In genomic region chr17:4005296-4006164, GRCh38 we compare ENCODE assay signal across 15 cellular contexts. TPM values are rescaled to one million over a fixed set of nuclear protein-coding genes. Genes with fewer than 3 reads are reported as not detected.
A peak's percentile ranks its signal among the peaks of the same experiment; 100 is the strongest.
DNase-seq lines count a peak whose midpoint lies in the region; ATAC-seq and TF ChIP-seq lines count a peak whose summit lies in the region.
"Had no signal": no experiment of that assay in that cellular context is flagged by ENCODE, and none has a peak within 500 bp of the region (broad histone marks: within the 10 kb centered on the region; RNA-seq: fewer than 3 reads in every experiment).

No MANE protein-coding gene starts in this region.

- H3K4me3 Mint-ChIP-seq in activated CD8-positive, alpha-beta T cell treated with anti-CD3 and anti-CD28 coated beads, Interleukin-2, amount 10 ng/mL, durations not matched to agents 7 days and 5 days: no peak overlapping the region
- no peak overlapping the region for H3K4me3 Mint-ChIP-seq in activated CD8-positive, alpha-beta T cell treated with anti-CD3 and anti-CD28 coated beads for 36 hours
- peak overlapping the region; percentile 73 for H3K4me3 Mint-ChIP-seq in endothelial cell (ENCODE audit: unreplicated experiment)
- H3K4me3 Mint-ChIP-seq in naive thymus-derived CD8-positive, alpha-beta T cell: no peak overlapping the region
- H3K4me3 Mint-ChIP-seq: CD8-positive, alpha-beta memory T cell had no signal

- DNase-seq in activated CD8-positive, alpha-beta T cell treated with anti-CD3 and anti-CD28 coated beads, Interleukin-2, amount 10 ng/mL, durations not matched to agents 7 days and 5 days: peak; percentile 19
- DNase-seq in activated CD8-positive, alpha-beta T cell treated with anti-CD3 and anti-CD28 coated beads for 36 hours: no peak
- DNase-seq in endothelial cell (ENCODE audit: low spot score): no peak
- peak in 1 of 10 donors; percentile 49 for DNase-seq in naive thymus-derived CD8-positive, alpha-beta T cell
- DNase-seq in NCI-H1105 treated with DMSO at 0.1 percent for 48 hours (lab: John Stamatoyannopoulos, UW): no peak
- DNase-seq in cerebellar cortex (ENCODE audit: low spot score): no peak
- no peak for DNase-seq in OCI-M1 (lab: John Stamatoyannopoulos, UW)
- DNase-seq: DMS79 treated with DMSO at 0.1 percent for 48 hours, GOT3, MV-4-11, NCI-H1436 treated with DMSO at 0.1 percent for 48 hours, NCI-H2029 treated with DMSO at 0.1 percent for 48 hours, NCI-H774 had no signal

- CTCF ChIA-PET in activated CD8-positive, alpha-beta T cell treated with anti-CD3 and anti-CD28 coated beads, Interleukin-2, amount 10 ng/mL, durations not matched to agents 7 days and 5 days (lab: Charles Lee): interaction anchor here (0.8 to 6.6 kb wide), 9 partner anchors 10 to 160 kb away, joined by 3 to 69 read pairs (median 4); partner anchors contain the start of genes ATP2A3, NCBP3 and P2RX1
- CTCF ChIA-PET in activated CD8-positive, alpha-beta T cell treated with anti-CD3 and anti-CD28 coated beads for 36 hours (lab: Charles Lee): interaction anchor here (0.7 to 9.1 kb wide), 10 partner anchors 7 to 115 kb away, joined by 3 to 98 read pairs (median 4); partner anchors contain the start of gene P2RX1

- intact Hi-C loops in activated CD8-positive, alpha-beta T cell treated with anti-CD3 and anti-CD28 coated beads for 36 hours (cut with micrococcal nuclease): loop anchor here (5.0 kb wide), 1 partner anchor 93 kb away; no protein-coding TSS in a partner anchor

- peaks cover 2% of the 10 kb centered on the region for H3K27me3 Mint-ChIP-seq in activated CD8-positive, alpha-beta T cell treated with anti-CD3 and anti-CD28 coated beads, Interleukin-2, amount 10 ng/mL, durations not matched to agents 7 days and 5 days (ENCODE audit: low read depth)
- no peaks in the 10 kb centered on the region for H3K27me3 Mint-ChIP-seq in activated CD8-positive, alpha-beta T cell treated with anti-CD3 and anti-CD28 coated beads for 36 hours
- H3K27me3 Mint-ChIP-seq in endothelial cell (ENCODE audit: unreplicated experiment): peaks cover 16% of the 10 kb centered on the region
- no peaks in the 10 kb centered on the region for H3K27me3 Mint-ChIP-seq in naive thymus-derived CD8-positive, alpha-beta T cell
- H3K27me3 Mint-ChIP-seq: CD8-positive, alpha-beta memory T cell had no signal

- H3K4me1 Mint-ChIP-seq in activated CD8-positive, alpha-beta T cell treated with anti-CD3 and anti-CD28 coated beads, Interleukin-2, amount 10 ng/mL, durations not matched to agents 7 days and 5 days (ENCODE audit: low read depth): peaks cover 3% of the 10 kb centered on the region
- H3K4me1 Mint-ChIP-seq in activated CD8-positive, alpha-beta T cell treated with anti-CD3 and anti-CD28 coated beads for 36 hours (ENCODE audit: low read depth): peaks cover 5% of the 10 kb centered on the region
- H3K4me1 Mint-ChIP-seq in endothelial cell (ENCODE audit: unreplicated experiment): peaks cover 15% of the 10 kb centered on the region
- H3K4me1 Mint-ChIP-seq in naive thymus-derived CD8-positive, alpha-beta T cell: peaks cover 7 to 12% (median 11%) of the 10 kb centered on the region in 4 donors

- H3K27ac Mint-ChIP-seq in activated CD8-positive, alpha-beta T cell treated with anti-CD3 and anti-CD28 coated beads, Interleukin-2, amount 10 ng/mL, durations not matched to agents 7 days and 5 days: no peak overlapping the region
- H3K27ac Mint-ChIP-seq in activated CD8-positive, alpha-beta T cell treated with anti-CD3 and anti-CD28 coated beads for 36 hours: no peak overlapping the region
- no peak overlapping the region for H3K27ac Mint-ChIP-seq in endothelial cell (ENCODE audit: unreplicated experiment)
- peak overlapping the region in 6 of 10 donors; percentile 25 to 76 (median 60) for H3K27ac Mint-ChIP-seq in naive thymus-derived CD8-positive, alpha-beta T cell

- H3K36me3 Mint-ChIP-seq in activated CD8-positive, alpha-beta T cell treated with anti-CD3 and anti-CD28 coated beads, Interleukin-2, amount 10 ng/mL, durations not matched to agents 7 days and 5 days (ENCODE audit: low read depth): peaks cover 29% of the 10 kb centered on the region
- H3K36me3 Mint-ChIP-seq in activated CD8-positive, alpha-beta T cell treated with anti-CD3 and anti-CD28 coated beads for 36 hours (ENCODE audit: low read depth): peaks cover 5% of the 10 kb centered on the region
- H3K36me3 Mint-ChIP-seq in endothelial cell (ENCODE audit: low read depth, unreplicated experiment): peaks cover 20% of the 10 kb centered on the region
- H3K36me3 Mint-ChIP-seq in naive thymus-derived CD8-positive, alpha-beta T cell: peaks cover 0 to 46% (median 12%) of the 10 kb centered on the region in 3 donors

- POLR2A ChIA-PET in activated CD8-positive, alpha-beta T cell treated with anti-CD3 and anti-CD28 coated beads, Interleukin-2, amount 10 ng/mL, durations not matched to agents 7 days and 5 days (lab: Charles Lee): interaction anchor here (0.9 kb wide), 1 partner anchor 89 kb away, joined by 3 read pairs; the partner anchor contains the start of gene P2RX1
- POLR2A ChIA-PET in activated CD8-positive, alpha-beta T cell treated with anti-CD3 and anti-CD28 coated beads for 36 hours (lab: Charles Lee): interaction anchor here (0.6 to 1.3 kb wide), 4 partner anchors 41 to 882 kb away, joined by 3 read pairs; no protein-coding TSS in a partner anchor
- POLR2A ChIA-PET in naive thymus-derived CD8-positive, alpha-beta T cell (lab: Charles Lee): no interaction called here

- no peak for ATAC-seq in activated CD8-positive, alpha-beta T cell treated with anti-CD3 and anti-CD28 coated beads, Interleukin-2, amount 10 ng/mL, durations not matched to agents 7 days and 5 days
- ATAC-seq in activated CD8-positive, alpha-beta T cell treated with anti-CD3 and anti-CD28 coated beads for 36 hours: no peak
- ATAC-seq in naive thymus-derived CD8-positive, alpha-beta T cell: no peak
- ATAC-seq in GM21360 (IDR thresholded peaks at IDR 0.05; ENCODE audit: unreplicated experiment): no peak

- no peak for TF ChIP-seq CTCF in activated CD8-positive, alpha-beta T cell treated with anti-CD3 and anti-CD28 coated beads for 36 hours (IDR thresholded peaks at IDR 0.05)
- TF ChIP-seq CTCF in endothelial cell (IDR thresholded peaks at IDR 0.05; ENCODE audit: unreplicated experiment): no peak

- H3K9me3 Mint-ChIP-seq in activated CD8-positive, alpha-beta T cell treated with anti-CD3 and anti-CD28 coated beads, Interleukin-2, amount 10 ng/mL, durations not matched to agents 7 days and 5 days (ENCODE audit: insufficient read depth): no peaks in the 10 kb centered on the region
- no peaks in the 10 kb centered on the region for H3K9me3 Mint-ChIP-seq in activated CD8-positive, alpha-beta T cell treated with anti-CD3 and anti-CD28 coated beads for 36 hours
- H3K9me3 Mint-ChIP-seq in endothelial cell (ENCODE audit: unreplicated experiment): no peaks in the 10 kb centered on the region
- no peaks in the 10 kb centered on the region for H3K9me3 Mint-ChIP-seq in naive thymus-derived CD8-positive, alpha-beta T cell
- H3K9me3 Mint-ChIP-seq: CD8-positive, alpha-beta memory T cell had no signal

RNA-seq across cellular contexts. Expression of gene ATP2A3, which starts 41.3 kb away (rescaled TPM):
- total RNA-seq in activated CD8-positive, alpha-beta T cell treated with anti-CD3 and anti-CD28 coated beads, Interleukin-2, amount 10 ng/mL, durations not matched to agents 7 days and 5 days: 100 to 1,000 TPM; 341 to 354 TPM
- 100 to 1,000 TPM; 113 to 117 TPM for total RNA-seq in activated CD8-positive, alpha-beta T cell treated with anti-CD3 and anti-CD28 coated beads for 36 hours
- total RNA-seq in endothelial cell (ENCODE audit: unreplicated experiment): 116 TPM
- 100 to 1,000 TPM; 140 to 144 TPM for total RNA-seq in naive thymus-derived CD8-positive, alpha-beta T cell
- polyA plus RNA-seq in naive thymus-derived CD8-positive, alpha-beta T cell: 10 to 100 TPM; 37.4 to 71.3 (median 47.7) TPM

Comparison
In these comparisons a context has a peak if more than half of its experiments do, and no peak if none do; other contexts are left out.
1. H3K27ac Mint-ChIP-seq: peak in naive thymus-derived CD8-positive, alpha-beta T cell (6 of 10); none in activated CD8-positive, alpha-beta T cell treated with anti-CD3 and anti-CD28 coated beads, Interleukin-2, amount 10 ng/mL, durations not matched to agents 7 days and 5 days (single experiment), activated CD8-positive, alpha-beta T cell treated with anti-CD3 and anti-CD28 coated beads for 36 hours (single experiment) and endothelial cell (single experiment).